ENCODE assay signal across 8 cellular contexts in the genomic region with DNA sequence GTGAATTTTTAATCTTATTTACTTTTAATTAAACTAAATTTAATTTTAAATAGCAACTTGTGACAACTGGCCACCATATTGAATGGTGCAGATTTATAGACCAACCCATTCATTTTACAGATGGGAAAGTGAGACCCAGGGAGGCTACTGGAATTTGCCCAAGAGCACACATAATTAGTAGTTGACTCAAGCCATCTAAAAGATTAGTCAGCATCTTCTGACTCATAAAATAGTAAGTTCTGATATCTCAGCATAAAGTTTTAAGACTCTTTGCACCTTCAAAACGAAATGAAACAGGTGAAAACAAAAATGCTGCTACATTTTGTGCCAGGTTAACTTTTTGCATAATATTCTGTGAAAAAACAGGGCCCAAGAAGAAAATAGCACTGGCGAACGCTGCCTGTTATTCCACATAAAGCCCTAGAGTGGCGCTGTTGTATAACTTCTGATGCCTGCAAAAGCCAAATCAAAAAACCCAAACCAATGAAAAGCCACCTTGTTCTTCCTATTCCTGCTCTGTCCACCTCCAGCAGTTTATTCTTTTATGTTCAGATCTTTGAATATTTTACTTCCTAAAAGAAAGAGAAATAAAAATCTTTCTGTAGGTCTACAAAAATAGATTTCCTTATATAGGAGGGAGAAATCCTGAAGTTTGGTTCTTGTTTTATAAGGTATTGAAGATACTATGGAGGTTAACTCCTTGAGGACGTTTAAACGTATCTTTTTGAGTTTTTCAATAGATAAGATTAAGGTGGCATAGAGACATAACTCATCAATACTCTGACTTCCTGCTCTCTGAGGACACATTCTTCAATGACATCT.
A peak's percentile ranks its signal among the peaks of the same experiment; 100 is the strongest.
DNase-seq lines count a peak whose midpoint lies in the region; ATAC-seq, FAIRE-seq and TF ChIP-seq lines count a peak whose summit lies in the region.

No MANE protein-coding gene starts in this region.

- ATAC-seq in GM18909 (IDR thresholded peaks at IDR 0.05; ENCODE audit: poor library complexity, unreplicated experiment) (peak; percentile 56), pancreas (peak in 3 of 4 donors; percentile 59 to 79 (median 78))
- no peak for ATAC-seq in naive thymus-derived CD4-positive, alpha-beta T cell
- ATAC-seq in naive thymus-derived CD8-positive, alpha-beta T cell = no peak

- POLR2A ChIA-PET in naive thymus-derived CD4-positive, alpha-beta T cell (lab: Charles Lee) = no interaction called here
- POLR2A ChIA-PET in naive thymus-derived CD8-positive, alpha-beta T cell (lab: Charles Lee) = no interaction called here

- no peak overlapping the region for H3K4me3 Mint-ChIP-seq in naive thymus-derived CD4-positive, alpha-beta T cell
- no peak overlapping the region for H3K4me3 Mint-ChIP-seq in naive thymus-derived CD8-positive, alpha-beta T cell

- intact Hi-C loops in esophagus squamous epithelium (cut with DNase I) (no loop called here), pancreas (cut with DNase I) (no loop called here)
- intact Hi-C loops in naive thymus-derived CD4-positive, alpha-beta T cell (cut with micrococcal nuclease) = no loop called here

- H3K36me3 ChIP-seq in Peyer's patch (no peaks in the 10 kb centered on the region), esophagus squamous epithelium (no peaks in the 10 kb centered on the region), pancreas (no peaks in the 10 kb centered on the region)
- no peaks in the 10 kb centered on the region for H3K36me3 ChIP-seq in naive thymus-derived CD4-positive, alpha-beta T cell (ENCODE audit: control insufficient read depth in 2 of 3, insufficient read depth in 3 of 3, low read length in 3 of 3)

- TF ChIP-seq CTCF in AG09309 (IDR thresholded peaks at IDR 0.05; ENCODE audit: control insufficient read depth, insufficient read depth, low read depth, low read length, missing control alignments) = peak; percentile 74
- peak in 5 of 6 experiments; percentile 21 to 45 (median 34) for TF ChIP-seq CTCF in Peyer's patch (IDR thresholded peaks at IDR 0.05)
- TF ChIP-seq CTCF in esophagus squamous epithelium (IDR thresholded peaks at IDR 0.05) = peak in 5 of 6 experiments; percentile 28 to 72 (median 61)
- TF ChIP-seq CTCF in pancreas (IDR thresholded peaks at IDR 0.05) = peak; percentile 19 to 62 (median 45)

- TF ChIP-seq POLR2A in Peyer's patch (IDR thresholded peaks at IDR 0.05) (no peak), esophagus squamous epithelium (IDR thresholded peaks at IDR 0.05) (no peak)

- DNase-seq in AG09309 (ENCODE audit: low read depth) = no peak
- DNase-seq in M059J (ENCODE audit: low read depth) = peak; percentile 52
- no peak for DNase-seq in Peyer's patch
- DNase-seq in esophagus squamous epithelium (lab: John Stamatoyannopoulos, UW) = no peak
- DNase-seq in pancreas = no peak
- DNase-seq in naive thymus-derived CD4-positive, alpha-beta T cell = no peak
- no peak for DNase-seq in naive thymus-derived CD8-positive, alpha-beta T cell

- no peaks in the 10 kb centered on the region for H3K36me3 Mint-ChIP-seq in naive thymus-derived CD4-positive, alpha-beta T cell
- no peaks in the 10 kb centered on the region for H3K36me3 Mint-ChIP-seq in naive thymus-derived CD8-positive, alpha-beta T cell

- no peak overlapping the region for H3K4me3 ChIP-seq in AG09309 (ENCODE audit: control insufficient read depth, low read depth, low read length)
- H3K4me3 ChIP-seq in Peyer's patch = no peak overlapping the region
- no peak overlapping the region for H3K4me3 ChIP-seq in esophagus squamous epithelium
- H3K4me3 ChIP-seq in pancreas = no peak overlapping the region
- H3K4me3 ChIP-seq in naive thymus-derived CD4-positive, alpha-beta T cell (ENCODE audit: low read length) = no peak overlapping the region

- H3K27ac ChIP-seq in Peyer's patch = no peak overlapping the region
- no peak overlapping the region for H3K27ac ChIP-seq in esophagus squamous epithelium
- no peak overlapping the region for H3K27ac ChIP-seq in pancreas
- no peak overlapping the region for H3K27ac ChIP-seq in naive thymus-derived CD4-positive, alpha-beta T cell (ENCODE audit: low read depth, low read length)

- peaks cover 2 to 28% (median 19%) of the 10 kb centered on the region in 5 donors for H3K27me3 Mint-ChIP-seq in naive thymus-derived CD4-positive, alpha-beta T cell
- H3K27me3 Mint-ChIP-seq in naive thymus-derived CD8-positive, alpha-beta T cell = peaks cover 1 to 33% (median 10%) of the 10 kb centered on the region in 5 donors

- no peaks in the 10 kb centered on the region for H3K4me1 ChIP-seq in Peyer's patch
- no peaks in the 10 kb centered on the region for H3K4me1 ChIP-seq in esophagus squamous epithelium
- no peaks in the 10 kb centered on the region for H3K4me1 ChIP-seq in pancreas
- H3K4me1 ChIP-seq in naive thymus-derived CD4-positive, alpha-beta T cell (ENCODE audit: control insufficient read depth in 2 of 2, insufficient read depth in 2 of 2, low read length in 2 of 2) = no peaks in the 10 kb centered on the region

- H3K27ac Mint-ChIP-seq in naive thymus-derived CD4-positive, alpha-beta T cell = no peak overlapping the region
- no peak overlapping the region for H3K27ac Mint-ChIP-seq in naive thymus-derived CD8-positive, alpha-beta T cell

- H3K27me3 ChIP-seq in Peyer's patch (no peaks in the 10 kb centered on the region), esophagus squamous epithelium (no peaks in the 10 kb centered on the region), pancreas (no peaks in the 10 kb centered on the region)
- H3K27me3 ChIP-seq in naive thymus-derived CD4-positive, alpha-beta T cell (ENCODE audit: control insufficient read depth in 2 of 2, insufficient read depth in 2 of 2, low read length in 2 of 2) = no peaks in the 10 kb centered on the region

- FAIRE-seq in pancreas (lab: Jason Lieb, UNC) = peak; percentile 49

- H3K9me3 ChIP-seq in Peyer's patch (no peaks in the 10 kb centered on the region), esophagus squamous epithelium (no peaks in the 10 kb centered on the region), pancreas (no peaks in the 10 kb centered on the region)
- H3K9me3 ChIP-seq in naive thymus-derived CD4-positive, alpha-beta T cell (ENCODE audit: control insufficient read depth in 2 of 3, low read length in 3 of 3) = no peaks in the 10 kb centered on the region

- WGBS in esophagus squamous epithelium, 2 donors = 22 to 25% methylated on average over 6 of the region's 6 CpGs
- 6 to 8% methylated on average over 6 of the region's 6 CpGs for WGBS in pancreas, 2 donors

- CTCF ChIA-PET in naive thymus-derived CD4-positive, alpha-beta T cell (lab: Charles Lee) = no interaction called here

- no peaks in the 10 kb centered on the region for H3K9me3 Mint-ChIP-seq in naive thymus-derived CD4-positive, alpha-beta T cell
- no peaks in the 10 kb centered on the region for H3K9me3 Mint-ChIP-seq in naive thymus-derived CD8-positive, alpha-beta T cell

- H3K4me1 Mint-ChIP-seq in naive thymus-derived CD4-positive, alpha-beta T cell = no peaks in the 10 kb centered on the region
- no peaks in the 10 kb centered on the region for H3K4me1 Mint-ChIP-seq in naive thymus-derived CD8-positive, alpha-beta T cell

Comparison
In these comparisons a context has a peak if more than half of its experiments do, and no peak if none do; other contexts are left out.
1. ATAC-seq: peak in GM18909 (single experiment) and pancreas (3 of 4); none in naive thymus-derived CD4-positive, alpha-beta T cell (single experiment) and naive thymus-derived CD8-positive, alpha-beta T cell (0 of 2).
2. Peak in every context shown above with its lines, with median percentiles within 50 percentile points of each other: CTCF ChIP-seq.